Comparison of ENCODE assay signal across 17 cellular contexts in the genomic region with DNA sequence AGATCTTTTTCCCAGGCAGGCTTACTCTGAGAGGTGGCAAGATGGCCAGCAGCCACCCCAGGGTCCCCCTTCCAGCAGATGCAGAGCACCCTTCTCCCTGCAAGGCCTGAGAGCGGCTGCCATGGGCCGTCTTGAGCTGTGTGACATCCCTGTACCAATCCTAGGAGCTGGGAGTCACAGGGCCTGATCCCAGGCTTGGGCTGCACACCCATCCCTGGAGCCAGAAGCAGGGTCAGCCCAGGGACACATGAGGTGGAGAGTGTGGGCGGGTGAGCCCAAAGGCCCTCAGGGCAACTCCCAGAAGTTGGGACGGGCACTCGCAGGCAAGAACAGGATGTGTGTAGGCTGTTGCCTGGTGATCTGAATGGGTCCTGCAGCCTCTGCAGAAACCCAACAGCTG. TPM values are rescaled to one million over a fixed set of nuclear protein-coding genes. Genes with fewer than 3 reads are reported as not detected.
A peak's percentile ranks its signal among the peaks of the same experiment; 100 is the strongest.
DNase-seq lines count a peak whose midpoint lies in the region; ATAC-seq, FAIRE-seq and TF ChIP-seq lines count a peak whose summit lies in the region.
"Had no signal": no experiment of that assay in that cellular context is flagged by ENCODE, and none has a peak within 500 bp of the region (broad histone marks: within the 10 kb centered on the region; RNA-seq: fewer than 3 reads in every experiment).

No MANE protein-coding gene starts in this region.

- H3K27ac Mint-ChIP-seq in HFFc6, result no peak overlapping the region

- no peaks in the 10 kb centered on the region for H3K27me3 ChIP-seq in bronchial epithelial cell (ENCODE audit: control insufficient read depth, insufficient read depth, low read length)

- intact Hi-C loops in posterior vena cava (cut with DNase I), result no loop called here

- no peaks in the 10 kb centered on the region for H3K36me3 Mint-ChIP-seq in HFFc6 (ENCODE audit: low read depth)
- H3K36me3 Mint-ChIP-seq: CD4-positive, CD25-positive, alpha-beta regulatory T cell had no signal

- TF ChIP-seq CTCF in HFFc6 (IDR thresholded peaks at IDR 0.05) (no peak), bronchial epithelial cell (IDR thresholded peaks at IDR 0.05; ENCODE audit: insufficient read depth, low read length, severe bottlenecking) (no peak)

- no peak for FAIRE-seq in bronchial epithelial cell (lab: Jason Lieb, UNC)
- FAIRE-seq: frontal cortex, GM18507 had no signal

- no peak for ATAC-seq in HG02798 (IDR thresholded peaks at IDR 0.05; ENCODE audit: poor library complexity, unreplicated experiment)
- ATAC-seq in HG02840 (IDR thresholded peaks at IDR 0.05; ENCODE audit: low FRiP score, unreplicated experiment), result no peak
- ATAC-seq in SK-N-SH treated with all-trans-retinoic acid at 6 μM for 48 hours, result no peak
- ATAC-seq: activated CD4-positive, CD25-positive, alpha-beta regulatory T cell treated with anti-CD3 and anti-CD28 coated beads, Interleukin-2, amount 50 U/mL, for 24 hours had no signal

- no peak overlapping the region for H3K4me3 Mint-ChIP-seq in HFFc6
- H3K4me3 Mint-ChIP-seq: CD4-positive, CD25-positive, alpha-beta regulatory T cell had no signal

- peak; percentile 65 for DNase-seq in CD1c-positive myeloid dendritic cell (ENCODE audit: extremely low spot score)
- DNase-seq in HFFc6, result peak; percentile 39
- DNase-seq in bronchial epithelial cell (ENCODE audit: low read depth), result peak; percentile 77
- DNase-seq in posterior vena cava (ENCODE audit: low spot score), result peak; percentile 66
- no peak for DNase-seq in NCI-H2081 treated with DMSO at 0.1 percent for 48 hours (lab: John Stamatoyannopoulos, UW)
- DNase-seq: CD4-positive, CD25-positive, alpha-beta regulatory T cell; GOT3; NCI-H2107; stimulated activated CD4-positive, alpha-beta T cell treated with anti-CD3 and anti-CD28 coated beads, Interleukin-4, amount 100 ng/mL, for 4 hours; stimulated activated naive CD4-positive, alpha-beta T cell had no signal

- no peaks in the 10 kb centered on the region for H3K9me3 Mint-ChIP-seq in HFFc6

- no peak overlapping the region for H3K4me3 ChIP-seq in bronchial epithelial cell (ENCODE audit: low read depth, low read length)

- peaks cover 6% of the 10 kb centered on the region for H3K27me3 Mint-ChIP-seq in HFFc6 (ENCODE audit: insufficient read depth)

- H3K4me1 Mint-ChIP-seq in HFFc6 (ENCODE audit: low read depth), result peaks cover 19% of the 10 kb centered on the region
- H3K4me1 Mint-ChIP-seq: CD4-positive, CD25-positive, alpha-beta regulatory T cell had no signal

- no peaks in the 10 kb centered on the region for H3K36me3 ChIP-seq in bronchial epithelial cell (ENCODE audit: control insufficient read depth, insufficient read depth, low read length)

TF ChIP-seq in SK-N-SH treated with all-trans-retinoic acid at 6 μM for 48 hours, 23 proteins besides CTCF, POLR2A, EP300 and RAD21:
- TF ChIP-seq BACH2 (CRISPR knock-in tag; IDR thresholded peaks at IDR 0.05; ENCODE audit: borderline replicate concordance) (no peak), ARNTL (CRISPR knock-in tag; IDR thresholded peaks at IDR 0.05; ENCODE audit: borderline replicate concordance, low read depth) (no peak), ISL1 (CRISPR knock-in tag; IDR thresholded peaks at IDR 0.05) (no peak), ZNF565 (CRISPR knock-in tag; conservative IDR thresholded peaks at IDR 0.05; ENCODE audit: low read depth) (no peak)

RNA-seq across cellular contexts. Expression of a gene that starts 40.5 kb away (rescaled TPM):
- total RNA-seq in HFFc6 (2021; fragmentation: NEBNext Ultra II Directional; extraction: Animal tissue kit (Norgen Biotek cat#: 25700)), result not detected
- 0.26 TPM in 1 of 2 replicates, not detected in the other for total RNA-seq in bronchial epithelial cell
- total RNA-seq in posterior vena cava, result under 1 TPM in 1 of 2 donors, not detected in 1; 0.09 TPM
- total RNA-seq: CD4-positive, CD25-positive, alpha-beta regulatory T cell; frontal cortex; pulmonary artery endothelial cell had no signal

RNA-seq across cellular contexts. Expression of a gene that starts 50.7 kb away (rescaled TPM):
- not detected for total RNA-seq in HFFc6 (2021; fragmentation: NEBNext Ultra II Directional; extraction: Animal tissue kit (Norgen Biotek cat#: 25700))
- total RNA-seq in bronchial epithelial cell (0.53 and 5.1 TPM in 2 replicates), posterior vena cava (not detected)
- total RNA-seq: CD4-positive, CD25-positive, alpha-beta regulatory T cell; frontal cortex; pulmonary artery endothelial cell had no signal

RNA-seq across cellular contexts. Expression of a gene that starts 51.8 kb away (rescaled TPM):
- total RNA-seq in HFFc6 (2021; fragmentation: NEBNext Ultra II Directional; extraction: Animal tissue kit (Norgen Biotek cat#: 25700)), result 1 to 10 TPM; 1.2 to 2.1 (median 1.6) TPM
- 0.26 and 0.38 TPM in 2 replicates for total RNA-seq in bronchial epithelial cell
- total RNA-seq in posterior vena cava, result 10 to 100 TPM; 39.7 to 62.7 TPM

Comparison
In these comparisons a context has a peak if more than half of its experiments do, and no peak if none do; other contexts are left out.
1. RNA of a gene that starts 51.8 kb away (total RNA-seq): 39.7 to 62.7 TPM in posterior vena cava; 1.2 to 2.1 TPM in HFFc6 and 0.26 to 0.38 TPM in bronchial epithelial cell; every median in the first group is over 10 times any median in the second.